ENCODE assay signal across 7 cellular contexts in genomic region chr19:46712768-46713338, GRCh38. TPM values are rescaled to one million over a fixed set of nuclear protein-coding genes. Genes with fewer than 3 reads are reported as not detected.
A peak's percentile ranks its signal among the peaks of the same experiment; 100 is the strongest.
DNase-seq lines count a peak whose midpoint lies in the region; ATAC-seq and TF ChIP-seq lines count a peak whose summit lies in the region.
"Not testable (repeated sequence)": the region's sequence is repeated elsewhere in the genome, so short reads cannot be mapped to it uniquely, and the experiment has no call there.

No MANE protein-coding gene starts in this region.

- not testable (repeated sequence) for ATAC-seq in activated CD4-positive, alpha-beta T cell treated with anti-CD3 and anti-CD28 coated beads for 36 hours; lower lobe of right lung

- H3K9ac ChIP-seq in parathyroid adenoma: not testable (repeated sequence)

- H3K36me3 Mint-ChIP-seq in activated CD4-positive, alpha-beta T cell treated with anti-CD3 and anti-CD28 coated beads for 36 hours (ENCODE audit: low read depth): peaks cover 20% of the 10 kb centered on the region
- H3K36me3 Mint-ChIP-seq in activated naive CD4-positive, alpha-beta T cell treated with anti-CD3 and anti-CD28 coated beads, Interleukin-2, amount 10 ng/mL, durations not matched to agents 7 days and 5 days: peaks cover 55% of the 10 kb centered on the region

- H3K36me3 ChIP-seq in H7 (replicated peaks; ENCODE audit: control insufficient read depth, insufficient read depth, low read length); parathyroid adenoma (ENCODE audit: control insufficient read depth, insufficient read depth, low read length): not testable (repeated sequence)
- H3K36me3 ChIP-seq in OCI-LY7 (ENCODE audit: insufficient read depth, low read length) (peaks cover 69% of the 10 kb centered on the region), lower lobe of right lung (peaks cover 35% of the 10 kb centered on the region)
- peaks cover 30% of the 10 kb centered on the region for H3K36me3 ChIP-seq in effector memory CD4-positive, alpha-beta T cell (ENCODE audit: control insufficient read depth, insufficient read depth, low read length)

- peak overlapping the region; percentile 95 for H3K27ac ChIP-seq in OCI-LY7 (ENCODE audit: low read depth, low read length, poor library complexity, severe bottlenecking)
- peak overlapping the region; percentile 89 for H3K27ac ChIP-seq in effector memory CD4-positive, alpha-beta T cell (ENCODE audit: insufficient read depth, low read length, poor library complexity, severe bottlenecking)
- peak overlapping the region; percentile 89 for H3K27ac ChIP-seq in lower lobe of right lung
- H3K27ac ChIP-seq in parathyroid adenoma: not testable (repeated sequence)

- H3K4me1 ChIP-seq in OCI-LY7 (ENCODE audit: insufficient read depth, low read length, poor library complexity, severe bottlenecking): peaks cover 23% of the 10 kb centered on the region
- H3K4me1 ChIP-seq in effector memory CD4-positive, alpha-beta T cell (ENCODE audit: control insufficient read depth, insufficient read depth, low read length, poor library complexity, severe bottlenecking): peaks cover 23% of the 10 kb centered on the region
- peaks cover 29% of the 10 kb centered on the region for H3K4me1 ChIP-seq in lower lobe of right lung
- not testable (repeated sequence) for H3K4me1 ChIP-seq in parathyroid adenoma

- TF ChIP-seq CTCF in OCI-LY7 (conservative IDR thresholded peaks at IDR 0.05; ENCODE audit: low read length); lower lobe of right lung (IDR thresholded peaks at IDR 0.05); parathyroid adenoma (IDR thresholded peaks at IDR 0.05): not testable (repeated sequence)

- not testable (repeated sequence) for H3K9me3 Mint-ChIP-seq in activated CD4-positive, alpha-beta T cell treated with anti-CD3 and anti-CD28 coated beads for 36 hours (ENCODE audit: low read depth); activated naive CD4-positive, alpha-beta T cell treated with anti-CD3 and anti-CD28 coated beads, Interleukin-2, amount 10 ng/mL, durations not matched to agents 7 days and 5 days

- H3K4me3 Mint-ChIP-seq in activated CD4-positive, alpha-beta T cell treated with anti-CD3 and anti-CD28 coated beads for 36 hours: peak overlapping the region; percentile 94
- H3K4me3 Mint-ChIP-seq in activated naive CD4-positive, alpha-beta T cell treated with anti-CD3 and anti-CD28 coated beads, Interleukin-2, amount 10 ng/mL, durations not matched to agents 7 days and 5 days: peak overlapping the region; percentile 96

- POLR2A ChIA-PET in OCI-LY7 (lab: Charles Lee): interaction anchor here (0.6 to 0.7 kb wide), 3 partner anchors 40 to 242 kb away, joined by 3 to 8 read pairs (median 4); no protein-coding TSS in a partner anchor
- POLR2A ChIA-PET in activated CD4-positive, alpha-beta T cell treated with anti-CD3 and anti-CD28 coated beads for 36 hours (lab: Charles Lee): not testable (repeated sequence)

- not testable (repeated sequence) for H3K27me3 ChIP-seq in H7 (ENCODE audit: control insufficient read depth, insufficient read depth, low read length); effector memory CD4-positive, alpha-beta T cell (replicated peaks; ENCODE audit: control insufficient read depth, insufficient read depth, low read length, poor library complexity, severe bottlenecking); lower lobe of right lung (ENCODE audit: low read depth); parathyroid adenoma (ENCODE audit: control insufficient read depth, insufficient read depth, low read length)

- H3K4me3 ChIP-seq in H7 (ENCODE audit: insufficient read depth, low read depth, low read length); effector memory CD4-positive, alpha-beta T cell (ENCODE audit: insufficient read depth, low read depth, low read length, poor library complexity, severe bottlenecking); parathyroid adenoma (ENCODE audit: low read depth, low read length): not testable (repeated sequence)
- peak overlapping the region; percentile 92 for H3K4me3 ChIP-seq in OCI-LY7 (ENCODE audit: low read depth, low read length, poor library complexity, severe bottlenecking)
- peak overlapping the region; percentile 69 for H3K4me3 ChIP-seq in lower lobe of right lung

- peak; percentile 11 for DNase-seq in H7
- not testable (repeated sequence) for DNase-seq in OCI-LY7 (ENCODE audit: low spot score); activated CD4-positive, alpha-beta T cell treated with anti-CD3 and anti-CD28 coated beads for 36 hours; activated naive CD4-positive, alpha-beta T cell treated with anti-CD3 and anti-CD28 coated beads, Interleukin-2, amount 10 ng/mL, durations not matched to agents 7 days and 5 days; effector memory CD4-positive, alpha-beta T cell; lower lobe of right lung

- not testable (repeated sequence) for H2AFZ ChIP-seq in OCI-LY7 (ENCODE audit: low read length); parathyroid adenoma

- intact Hi-C loops in OCI-LY7 (cut with micrococcal nuclease; ENCODE audit: unreplicated experiment); lower lobe of right lung (cut with DNase I): not testable (repeated sequence)
- intact Hi-C loops in activated CD4-positive, alpha-beta T cell treated with anti-CD3 and anti-CD28 coated beads for 36 hours (cut with DNase I, micrococcal nuclease): loop anchor here (5.0 to 10.0 kb wide), 2 partner anchors 34 to 632 kb away; partner anchors contain the start of genes DHX34 (in 1 of the 2), FKRP (in 1 of the 2) and STRN4 (in 1 of the 2)

- CTCF ChIA-PET in OCI-LY7 (lab: Charles Lee; ENCODE audit: unreplicated experiment): not testable (repeated sequence)
- CTCF ChIA-PET in activated CD4-positive, alpha-beta T cell treated with anti-CD3 and anti-CD28 coated beads for 36 hours (lab: Charles Lee): interaction anchor here (0.6 to 4.0 kb wide), 5 partner anchors 8 to 308 kb away, joined by 3 to 21 read pairs (median 8); no protein-coding TSS in a partner anchor
- CTCF ChIA-PET in activated naive CD4-positive, alpha-beta T cell treated with anti-CD3 and anti-CD28 coated beads, Interleukin-2, amount 10 ng/mL, durations not matched to agents 7 days and 5 days (lab: Charles Lee): interaction anchor here (0.8 to 4.0 kb wide), 4 partner anchors 9 to 22 kb away, joined by 3 to 40 read pairs (median 4); no protein-coding TSS in a partner anchor

- peak overlapping the region; percentile 20 for H3K27ac Mint-ChIP-seq in activated CD4-positive, alpha-beta T cell treated with anti-CD3 and anti-CD28 coated beads for 36 hours
- H3K27ac Mint-ChIP-seq in activated naive CD4-positive, alpha-beta T cell treated with anti-CD3 and anti-CD28 coated beads, Interleukin-2, amount 10 ng/mL, durations not matched to agents 7 days and 5 days: peak overlapping the region; percentile 97

- not testable (repeated sequence) for BruUV-seq in OCI-LY7 (replicated peaks; lab: Mats Ljungman, UMichigan)

- H3K4me1 Mint-ChIP-seq in activated CD4-positive, alpha-beta T cell treated with anti-CD3 and anti-CD28 coated beads for 36 hours: peaks cover 21% of the 10 kb centered on the region
- H3K4me1 Mint-ChIP-seq in activated naive CD4-positive, alpha-beta T cell treated with anti-CD3 and anti-CD28 coated beads, Interleukin-2, amount 10 ng/mL, durations not matched to agents 7 days and 5 days: peaks cover 29% of the 10 kb centered on the region

- H3K79me2 ChIP-seq in OCI-LY7 (ENCODE audit: insufficient read depth, low read depth, low read length): peaks cover 43% of the 10 kb centered on the region
- not testable (repeated sequence) for H3K79me2 ChIP-seq in parathyroid adenoma

- not testable (repeated sequence) for H4K20me1 ChIP-seq in OCI-LY7 (ENCODE audit: insufficient read depth, low read length)

- H3K4me2 ChIP-seq in OCI-LY7 (ENCODE audit: low read length) (peak overlapping the region; percentile 99), parathyroid adenoma (ENCODE audit: low read length) (peak overlapping the region; percentile 26)

- H3K9me2 ChIP-seq in OCI-LY7 (ENCODE audit: insufficient read depth, low read length): not testable (repeated sequence)

- H3K27me3 Mint-ChIP-seq in activated CD4-positive, alpha-beta T cell treated with anti-CD3 and anti-CD28 coated beads for 36 hours; activated naive CD4-positive, alpha-beta T cell treated with anti-CD3 and anti-CD28 coated beads, Interleukin-2, amount 10 ng/mL, durations not matched to agents 7 days and 5 days: not testable (repeated sequence)

- H3K9me3 ChIP-seq in OCI-LY7 (ENCODE audit: low read length); effector memory CD4-positive, alpha-beta T cell (ENCODE audit: control insufficient read depth, low read length); lower lobe of right lung; parathyroid adenoma (ENCODE audit: control insufficient read depth, low read length): not testable (repeated sequence)

RNA-seq across cellular contexts. Expression of gene PRKD2, which starts 4.1 kb away (rescaled TPM):
- total RNA-seq in H7 (2014; rRNA removed; shearing (Covaris generic)): 29.4 and 29.5 TPM in 2 replicates
- 30.5 and 34.3 TPM in 2 replicates for total RNA-seq in OCI-LY7 (2014; rRNA removed; shearing (Covaris generic))
- total RNA-seq in OCI-LY7 (2022): 89.2 and 101 TPM in 2 replicates
- total RNA-seq in activated CD4-positive, alpha-beta T cell treated with anti-CD3 and anti-CD28 coated beads for 36 hours: 10 to 100 TPM; 76.0 to 78.3 TPM
- 45.0 TPM for total RNA-seq in lower lobe of right lung

RNA-seq across cellular contexts. Expression of gene FKRP, which starts 33.0 kb away (rescaled TPM):
- total RNA-seq in H7 (2014; rRNA removed; shearing (Covaris generic)): 15.8 and 22.4 TPM in 2 replicates
- 15.5 and 24.6 TPM in 2 replicates for total RNA-seq in OCI-LY7 (2014; rRNA removed; shearing (Covaris generic))
- total RNA-seq in OCI-LY7 (2022): 18.9 and 26.6 TPM in 2 replicates
- 10 to 100 TPM; 12.1 to 16.2 TPM for total RNA-seq in activated CD4-positive, alpha-beta T cell treated with anti-CD3 and anti-CD28 coated beads for 36 hours
- total RNA-seq in lower lobe of right lung: 13.2 TPM

RNA-seq across cellular contexts. Expression of gene STRN4, which starts 33.4 kb away (rescaled TPM):
- total RNA-seq in H7 (2014; rRNA removed; shearing (Covaris generic)): 169 and 188 TPM in 2 replicates
- 77.8 and 115 TPM in 2 replicates for total RNA-seq in OCI-LY7 (2014; rRNA removed; shearing (Covaris generic))
- total RNA-seq in OCI-LY7 (2022): 68.0 and 77.3 TPM in 2 replicates
- total RNA-seq in activated CD4-positive, alpha-beta T cell treated with anti-CD3 and anti-CD28 coated beads for 36 hours: 10 to 100 TPM; 56.4 to 56.8 TPM
- 69.1 TPM for total RNA-seq in lower lobe of right lung

RNA-seq across cellular contexts. Expression of gene DACT3, which starts 51.9 kb away (rescaled TPM):
- total RNA-seq in H7 (2014; rRNA removed; shearing (Covaris generic)): 0.37 and 0.55 TPM in 2 replicates
- 0.10 and 0.44 TPM in 2 replicates for total RNA-seq in OCI-LY7 (2014; rRNA removed; shearing (Covaris generic))
- total RNA-seq in OCI-LY7 (2022) (not detected in 2 replicates), lower lobe of right lung (4.9 TPM)
- 1 to 10 TPM; 2.9 to 3.1 TPM for total RNA-seq in activated CD4-positive, alpha-beta T cell treated with anti-CD3 and anti-CD28 coated beads for 36 hours
